10 cellular contexts compared by ENCODE assay signal in the genomic region with DNA sequence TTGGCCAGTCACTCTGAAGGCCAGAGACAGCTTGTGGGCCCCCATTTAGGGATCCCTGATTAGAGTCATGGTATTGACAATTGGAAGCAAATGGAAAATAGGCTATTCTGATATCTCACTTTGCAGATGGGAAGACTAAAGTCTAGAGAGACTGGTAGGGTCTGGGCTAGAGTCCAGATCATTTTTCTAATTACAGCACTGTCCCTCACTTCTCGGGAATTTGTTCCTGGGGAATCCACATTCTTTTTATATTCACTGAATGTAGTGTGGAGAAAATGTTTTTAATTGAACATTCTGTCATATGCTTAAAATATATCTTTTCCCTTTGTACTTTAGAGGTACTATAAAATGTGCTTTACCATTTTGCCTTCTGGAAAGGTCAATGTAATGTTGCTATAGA. TPM values are rescaled to one million over a fixed set of nuclear protein-coding genes. Genes with fewer than 3 reads are reported as not detected.
DNase-seq lines count a peak whose midpoint lies in the region; ATAC-seq and TF ChIP-seq lines count a peak whose summit lies in the region.
"Had no signal": no experiment of that assay in that cellular context is flagged by ENCODE, and none has a peak within 500 bp of the region (broad histone marks: within the 10 kb centered on the region; RNA-seq: fewer than 3 reads in every experiment).

No MANE protein-coding gene starts in this region.

- H3K27ac Mint-ChIP-seq in T-helper 17 cell, result peak overlapping the region; percentile 100
- no peak overlapping the region for H3K27ac Mint-ChIP-seq in glutamatergic neuron (ENCODE audit: unreplicated experiment)

- peaks cover 10% of the 10 kb centered on the region for H3K9me3 Mint-ChIP-seq in glutamatergic neuron (ENCODE audit: unreplicated experiment)

- H3K27me3 Mint-ChIP-seq in T-helper 17 cell (no peaks in the 10 kb centered on the region), glutamatergic neuron (ENCODE audit: unreplicated experiment) (peaks cover 4% of the 10 kb centered on the region)

- H3K4me1 ChIP-seq in heart left ventricle (peaks cover 4 to 44% (median 36%) of the 10 kb centered on the region in 12 donors), subcutaneous abdominal adipose tissue (ENCODE audit: control insufficient read depth in 5 of 5, insufficient read depth in 5 of 5, low read length in 5 of 5) (peaks cover 5 to 39% (median 32%) of the 10 kb centered on the region in 5 donors)

- no peak for DNase-seq in heart left ventricle
- no peak for DNase-seq in Right ventricle myocardium superior
- no peak for DNase-seq in T-helper 17 cell
- no peak for DNase-seq in glutamatergic neuron
- no peak for DNase-seq in dermis blood vessel endothelial cell
- DNase-seq: activated CD4-positive, alpha-beta T cell treated with anti-CD3 and anti-CD28 coated beads, Interleukin-2, amount 50 U/mL, for 1 hour; NCI-H446 treated with DMSO at 0.1 percent for 48 hours had no signal

- intact Hi-C loops in heart left ventricle (cut with DNase I) (no loop called here), Right ventricle myocardium superior (cut with DNase I) (loop anchor here (10.0 kb wide), 1 partner anchor 56 kb away; no protein-coding TSS in a partner anchor)

- TF ChIP-seq CTCF in heart left ventricle (IDR thresholded peaks at IDR 0.05) (no peak), glutamatergic neuron (IDR thresholded peaks at IDR 0.05; ENCODE audit: partially characterized antibody, unreplicated experiment) (no peak)

- TF ChIP-seq POLR2A in heart left ventricle (IDR thresholded peaks at IDR 0.05), result no peak
- no peak for TF ChIP-seq POLR2A in GM18505 (IDR thresholded peaks at IDR 0.05; ENCODE audit: borderline replicate concordance, extremely low read depth, insufficient read depth, insufficient read length)

- peak overlapping the region in 8 of 12 donors; percentile 63 to 97 (median 88) for H3K4me3 ChIP-seq in heart left ventricle
- H3K4me3 ChIP-seq in subcutaneous abdominal adipose tissue (ENCODE audit: low read depth in 1 of 5, low read length in 5 of 5), result peak overlapping the region in 2 of 5 donors; percentile 80 to 86

- H3K4me1 Mint-ChIP-seq in T-helper 17 cell (peaks cover 32% of the 10 kb centered on the region), glutamatergic neuron (ENCODE audit: low read depth, unreplicated experiment) (peaks cover 7% of the 10 kb centered on the region)

- peak overlapping the region in 2 of 5 donors; percentile 5 to 93 for H3K9ac ChIP-seq in subcutaneous abdominal adipose tissue (ENCODE audit: low read length in 5 of 5)

- H3K4me3 Mint-ChIP-seq in T-helper 17 cell (peak overlapping the region; percentile 15), glutamatergic neuron (ENCODE audit: unreplicated experiment) (peak overlapping the region; percentile 100)

- no peaks in the 10 kb centered on the region for H3K27me3 ChIP-seq in heart left ventricle
- no peaks in the 10 kb centered on the region for H3K27me3 ChIP-seq in subcutaneous abdominal adipose tissue (ENCODE audit: control insufficient read depth in 5 of 5, insufficient read depth in 4 of 5, low read length in 5 of 5)

- 4 to 19% (median 11%) methylated on average over 1 of the region's 1 CpG for WGBS in heart left ventricle, 4 donors

- H3K36me3 ChIP-seq in heart left ventricle, result peaks cover 0 to 6% (median 0%) of the 10 kb centered on the region in 9 donors
- H3K36me3 ChIP-seq in subcutaneous abdominal adipose tissue (ENCODE audit: control insufficient read depth in 5 of 5, insufficient read depth in 5 of 5, low read length in 5 of 5), result peaks cover 0 to 2% (median 0%) of the 10 kb centered on the region in 5 donors

- H3K9me3 ChIP-seq in heart left ventricle (no peaks in the 10 kb centered on the region), T-helper 17 cell (ENCODE audit: control insufficient read depth, low read length, poor library complexity, severe bottlenecking) (no peaks in the 10 kb centered on the region), subcutaneous abdominal adipose tissue (ENCODE audit: control insufficient read depth in 5 of 5, low read length in 5 of 5) (no peaks in the 10 kb centered on the region)

- H3K27ac ChIP-seq in heart left ventricle (peak overlapping the region in 9 of 12 donors; percentile 30 to 90 (median 83)), subcutaneous abdominal adipose tissue (ENCODE audit: low read depth, low read length) (peak overlapping the region; percentile 32)

- H3K36me3 Mint-ChIP-seq in T-helper 17 cell (ENCODE audit: low read depth), result peaks cover 2% of the 10 kb centered on the region
- no peaks in the 10 kb centered on the region for H3K36me3 Mint-ChIP-seq in glutamatergic neuron (ENCODE audit: unreplicated experiment)

- ATAC-seq in heart left ventricle (peak in 1 of 4 donors; percentile 9), Right ventricle myocardium superior (ENCODE audit: poor library complexity) (no peak), T-helper 17 cell (no peak), GM21360 (IDR thresholded peaks at IDR 0.05; ENCODE audit: unreplicated experiment) (no peak), GM18505 (IDR thresholded peaks at IDR 0.05; ENCODE audit: unreplicated experiment) (no peak)

RNA-seq across cellular contexts. Expression of a gene that starts 1.1 kb away (rescaled TPM):
- total RNA-seq in heart left ventricle (10 to 100 TPM in 8 of 9 donors, 1 to 10 TPM in 1; 9.7 to 26.3 (median 18.8) TPM), Right ventricle myocardium superior (6.3 TPM), T-helper 17 cell (10 to 100 TPM; 28.6 to 29.7 TPM), glutamatergic neuron (ENCODE audit: unreplicated experiment) (22.9 TPM), dermis blood vessel endothelial cell (23.1 and 23.2 TPM in 2 replicates)
- polyA plus RNA-seq in heart left ventricle, result 1 to 10 TPM; 5.8 to 9.1 TPM

RNA-seq across cellular contexts. Expression of a gene that starts 1.3 kb away (rescaled TPM):
- total RNA-seq in heart left ventricle, result 10 to 100 TPM; 48.1 to 76.4 (median 69.5) TPM
- 10 to 100 TPM; 53.2 to 80.3 TPM for polyA plus RNA-seq in heart left ventricle
- 45.2 TPM for total RNA-seq in Right ventricle myocardium superior
- 10 to 100 TPM; 55.3 to 55.6 TPM for total RNA-seq in T-helper 17 cell
- 106 TPM for total RNA-seq in glutamatergic neuron (ENCODE audit: unreplicated experiment)
- total RNA-seq in dermis blood vessel endothelial cell, result 74.4 and 94.2 TPM in 2 replicates
